In genomic region chr2:174812037-174812436, GRCh38 we compare ENCODE assay signal across 28 cellular contexts. TPM values are rescaled to one million over a fixed set of nuclear protein-coding genes. Genes with fewer than 3 reads are reported as not detected.
"Had no signal": no experiment of that assay in that cellular context is flagged by ENCODE, and none has a peak within 500 bp of the region (broad histone marks: within the 10 kb centered on the region; RNA-seq: fewer than 3 reads in every experiment).

No MANE protein-coding gene starts in this region.

- H3K4me1 Mint-ChIP-seq: endodermal cell, naive B cell had no signal

- DNase-seq: colonic mucosa; cortex of kidney; effector CD8-positive, alpha-beta T cell; effector memory CD8-positive, alpha-beta T cell; endodermal cell; erythroblast; esophagus squamous epithelium; foreskin fibroblast; foreskin melanocyte; gastrocnemius medialis; glutamatergic neuron; head of caudate nucleus; heart right ventricle; hippocampal formation; left cardiac atrium; left lung; left ventricle myocardium superior; lower lobe of right lung; mesenchymal stem cell; mucosa of descending colon; naive B cell had no signal

- H3K27me3 Mint-ChIP-seq: dendritic cell treated with granulocyte-macrophage colony-stimulating factor and Interleukin-4, amounts not matched to agents 40 ng/mL and 50 ng/mL, for 4 days; effector memory CD8-positive, alpha-beta T cell had no signal

- H3K9me3 Mint-ChIP-seq: dendritic cell treated with granulocyte-macrophage colony-stimulating factor and Interleukin-4, amounts not matched to agents 40 ng/mL and 50 ng/mL, for 4 days; effector memory CD8-positive, alpha-beta T cell; endodermal cell; naive B cell had no signal

- H3K27ac Mint-ChIP-seq: dendritic cell treated with granulocyte-macrophage colony-stimulating factor and Interleukin-4, amounts not matched to agents 40 ng/mL and 50 ng/mL, for 4 days; effector memory CD8-positive, alpha-beta T cell; endodermal cell; mesothelial cell of epicardium; naive B cell had no signal

- FAIRE-seq: islet of Langerhans, keratinocyte had no signal

- H3K4me3 ChIP-seq: colonic mucosa, esophagus squamous epithelium, gastrocnemius medialis, heart right ventricle, left lung, lower lobe of right lung, mucosa of descending colon had no signal

- H3K4me3 Mint-ChIP-seq: dendritic cell treated with granulocyte-macrophage colony-stimulating factor and Interleukin-4, amounts not matched to agents 40 ng/mL and 50 ng/mL, for 4 days; effector memory CD8-positive, alpha-beta T cell; endodermal cell; mesothelial cell of epicardium; naive B cell had no signal

- H3K36me3 Mint-ChIP-seq: naive B cell had no signal

- H3K4me1 ChIP-seq: colonic mucosa, esophagus squamous epithelium, gastrocnemius medialis, left lung, lower lobe of right lung had no signal

- ATAC-seq: effector memory CD8-positive, alpha-beta T cell; esophagus mucosa; gastrocnemius medialis; heart right ventricle; left cardiac atrium; left lung; left ventricle myocardium superior; lower lobe of right lung; mucosa of descending colon had no signal

- H3K36me3 ChIP-seq: colonic mucosa, esophagus squamous epithelium, gastrocnemius medialis, left lung had no signal

- H3K27ac ChIP-seq: colonic mucosa, epithelial cell of prostate, esophagus squamous epithelium, gastrocnemius medialis, heart right ventricle, left lung, lower lobe of right lung had no signal

- H3K9me3 ChIP-seq: colonic mucosa, esophagus squamous epithelium, gastrocnemius medialis, heart right ventricle, left lung, lower lobe of right lung, mucosa of descending colon had no signal

- H3K27me3 ChIP-seq: colonic mucosa, esophagus squamous epithelium, gastrocnemius medialis, heart right ventricle, left lung had no signal

RNA-seq across cellular contexts. Expression of gene CHRNA1, which starts 47.8 kb away (rescaled TPM):
- total RNA-seq: endodermal cell, esophagus mucosa, esophagus squamous epithelium, kidney epithelial cell, left lung, left ventricle myocardium superior, lower lobe of right lung had no signal
- polyA plus RNA-seq: keratinocyte had no signal
